Comparison of ENCODE assay signal across 24 cellular contexts in genomic region chr5:8839361-8840055, GRCh38.
A peak's percentile ranks its signal among the peaks of the same experiment; 100 is the strongest.
DNase-seq lines count a peak whose midpoint lies in the region; ATAC-seq, FAIRE-seq and TF ChIP-seq lines count a peak whose summit lies in the region.
"Had no signal": no experiment of that assay in that cellular context is flagged by ENCODE, and none has a peak within 500 bp of the region (broad histone marks: within the 10 kb centered on the region; RNA-seq: fewer than 3 reads in every experiment).

No MANE protein-coding gene starts in this region.

- H3K27ac Mint-ChIP-seq in CD4-positive, alpha-beta T cell: no peak overlapping the region
- H3K27ac Mint-ChIP-seq: natural killer cell treated with Interleukin-12 subunit alpha and Interleukin-12 subunit beta and Interleukin-15 and Interleukin-18, amount 100 ng/mL, for 72 hours; stimulated activated memory B cell treated with anti-CD40 and anti-IgM and Interleukin-4, amounts not matched to agents 10 μg/mL and 1 μg/mL and 100 μg/mL, for 72 hours had no signal

- peak overlapping the region; percentile 92 for H3K27ac ChIP-seq in angular gyrus (ENCODE audit: low read depth, low read length)
- no peak overlapping the region for H3K27ac ChIP-seq in CD4-positive, alpha-beta T cell (ENCODE audit: low read depth, low read length)
- no peak overlapping the region for H3K27ac ChIP-seq in sigmoid colon
- H3K27ac ChIP-seq: adrenal gland, BLaER1, GM23248, transverse colon had no signal

- CTCF ChIA-PET in CD4-positive, alpha-beta T cell (lab: Charles Lee): no interaction called here

- H3K9me3 ChIP-seq in CD4-positive, alpha-beta T cell (ENCODE audit: control insufficient read depth, low read length): no peaks in the 10 kb centered on the region
- no peaks in the 10 kb centered on the region for H3K9me3 ChIP-seq in sigmoid colon
- H3K9me3 ChIP-seq: adrenal gland, transverse colon had no signal

- ATAC-seq in CD4-positive, alpha-beta T cell (ENCODE audit: poor library complexity): no peak
- ATAC-seq: natural killer cell treated with Interleukin-12 subunit alpha and Interleukin-12 subunit beta and Interleukin-15 and Interleukin-18, amount 100 ng/mL, for 72 hours; stimulated activated memory B cell treated with anti-CD40 and anti-IgM and Interleukin-4, amounts not matched to agents 10 μg/mL and 1 μg/mL and 100 μg/mL, for 72 hours had no signal

- TF ChIP-seq CTCF in CD4-positive, alpha-beta T cell (IDR thresholded peaks at IDR 0.05): no peak
- TF ChIP-seq CTCF in sigmoid colon (IDR thresholded peaks at IDR 0.05): no peak

- DNase-seq in Ammon's horn (ENCODE audit: low spot score) (peak; percentile 93), hippocampal formation (lab: John Stamatoyannopoulos, UW) (peak; percentile 85 to 90), pons (ENCODE audit: low spot score) (peak; percentile 97), sigmoid colon (no peak), HTR-8/SVneo (ENCODE audit: insufficient read length, low spot score) (no peak), H54 (ENCODE audit: insufficient read length, low spot score) (no peak)
- no peak for DNase-seq in CD4-positive, alpha-beta T cell
- DNase-seq: 8988T; activated CD4-positive, alpha-beta T cell treated with anti-CD3 and anti-CD28 coated beads for 4 hours; adrenal gland; cerebellar nuclear complex; GM23248; mesenchymal stem cell; NCI-H1092; NCI-H2081 treated with DMSO at 0.1 percent for 48 hours; NCI-H510A; Right ventricle myocardium superior; transverse colon had no signal

- POLR2A ChIA-PET in CD4-positive, alpha-beta T cell (lab: Charles Lee): no interaction called here

- H3K4me1 Mint-ChIP-seq in CD4-positive, alpha-beta T cell (ENCODE audit: low read depth): no peaks in the 10 kb centered on the region
- H3K4me1 Mint-ChIP-seq: stimulated activated memory B cell treated with anti-CD40 and anti-IgM and Interleukin-4, amounts not matched to agents 10 μg/mL and 1 μg/mL and 100 μg/mL, for 72 hours had no signal

- H3K4me1 ChIP-seq in sigmoid colon: no peaks in the 10 kb centered on the region
- H3K4me1 ChIP-seq: adrenal gland, transverse colon had no signal

- no peaks in the 10 kb centered on the region for H3K27me3 Mint-ChIP-seq in CD4-positive, alpha-beta T cell
- H3K27me3 Mint-ChIP-seq: natural killer cell treated with Interleukin-12 subunit alpha and Interleukin-12 subunit beta and Interleukin-15 and Interleukin-18, amount 100 ng/mL, for 72 hours; stimulated activated memory B cell treated with anti-CD40 and anti-IgM and Interleukin-4, amounts not matched to agents 10 μg/mL and 1 μg/mL and 100 μg/mL, for 72 hours had no signal

- H3K4me3 Mint-ChIP-seq in CD4-positive, alpha-beta T cell: no peak overlapping the region
- H3K4me3 Mint-ChIP-seq: natural killer cell treated with Interleukin-12 subunit alpha and Interleukin-12 subunit beta and Interleukin-15 and Interleukin-18, amount 100 ng/mL, for 72 hours; stimulated activated memory B cell treated with anti-CD40 and anti-IgM and Interleukin-4, amounts not matched to agents 10 μg/mL and 1 μg/mL and 100 μg/mL, for 72 hours had no signal

- no peak for TF ChIP-seq EP300 in sigmoid colon (IDR thresholded peaks at IDR 0.05)

- intact Hi-C loops in CD4-positive, alpha-beta T cell (cut with DNase I, micrococcal nuclease): no loop called here
- intact Hi-C loops in sigmoid colon (cut with DNase I): no loop called here

- H3K27me3 ChIP-seq in CD4-positive, alpha-beta T cell (ENCODE audit: control insufficient read depth, insufficient read depth, low read length): no peaks in the 10 kb centered on the region
- no peaks in the 10 kb centered on the region for H3K27me3 ChIP-seq in sigmoid colon
- H3K27me3 ChIP-seq: adrenal gland, BLaER1, transverse colon had no signal

- H3K36me3 Mint-ChIP-seq in CD4-positive, alpha-beta T cell (ENCODE audit: low read depth): no peaks in the 10 kb centered on the region
- H3K36me3 Mint-ChIP-seq: natural killer cell treated with Interleukin-12 subunit alpha and Interleukin-12 subunit beta and Interleukin-15 and Interleukin-18, amount 100 ng/mL, for 72 hours; stimulated activated memory B cell treated with anti-CD40 and anti-IgM and Interleukin-4, amounts not matched to agents 10 μg/mL and 1 μg/mL and 100 μg/mL, for 72 hours had no signal

- H3K4me3 ChIP-seq in sigmoid colon: no peak overlapping the region
- H3K4me3 ChIP-seq: adrenal gland, BLaER1, GM23248, transverse colon had no signal

- FAIRE-seq in HTR-8/SVneo (lab: Jason Lieb, UNC) (no peak), H54 (lab: Jason Lieb, UNC) (no peak)
- FAIRE-seq: D721Med, GM18507 had no signal

- no peak for TF ChIP-seq POLR2A in sigmoid colon (IDR thresholded peaks at IDR 0.05)
- no peak for TF ChIP-seq POLR2A in H54 (IDR thresholded peaks at IDR 0.05; ENCODE audit: low read depth, low read length)

- WGBS in sigmoid colon, 2 donors: 89 to 92% methylated on average over 22 of the region's 22 CpGs

- no peaks in the 10 kb centered on the region for H3K36me3 ChIP-seq in sigmoid colon
- H3K36me3 ChIP-seq: adrenal gland, BLaER1, transverse colon had no signal

- peaks cover 9% of the 10 kb centered on the region for H3K9me3 Mint-ChIP-seq in CD4-positive, alpha-beta T cell

Comparison
In these comparisons a context has a peak if more than half of its experiments do, and no peak if none do; other contexts are left out.
1. DNase-seq: peak in Ammon's horn (single experiment), hippocampal formation (2 of 2) and pons (single experiment); none in CD4-positive, alpha-beta T cell (0 of 10), sigmoid colon (single experiment), HTR-8/SVneo (single experiment) and H54 (single experiment).